ENCODE assay signal across 19 cellular contexts in the genomic region with DNA sequence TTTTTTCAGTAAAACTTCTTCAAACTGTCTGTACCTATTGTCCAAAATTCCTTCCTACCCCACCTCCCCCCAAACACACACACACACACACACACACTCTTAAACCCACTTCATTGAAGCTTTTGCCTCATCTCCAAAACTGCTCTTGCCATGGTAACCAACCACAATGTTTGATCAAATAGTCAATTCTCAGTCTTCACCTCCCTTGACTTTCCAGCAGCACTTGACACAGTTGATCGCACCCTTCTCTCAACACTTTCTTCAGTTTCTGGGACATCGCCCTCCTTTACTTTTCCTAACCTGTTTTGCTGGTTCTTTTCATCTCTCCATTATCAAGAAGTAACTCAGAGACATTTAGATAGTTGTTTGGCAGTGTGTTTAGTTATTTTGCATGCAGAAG.
"Had no signal": no experiment of that assay in that cellular context is flagged by ENCODE, and none has a peak within 500 bp of the region (broad histone marks: within the 10 kb centered on the region; RNA-seq: fewer than 3 reads in every experiment).

No MANE protein-coding gene starts in this region.

- H3K36me3 ChIP-seq: esophagus muscularis mucosa, neural progenitor cell, sigmoid colon, stomach, tibial artery had no signal

- H3K4me1 ChIP-seq: esophagus muscularis mucosa, neural progenitor cell, parathyroid adenoma, sigmoid colon, stomach, tibial artery had no signal

- H3K4me3 ChIP-seq: coronary artery, esophagus muscularis mucosa, neural progenitor cell, sigmoid colon, stomach, tibial artery had no signal

- H3K27ac ChIP-seq: coronary artery, esophagus muscularis mucosa, neural progenitor cell, parathyroid adenoma, sigmoid colon, stomach, tibial artery had no signal

- H3K27me3 ChIP-seq: esophagus muscularis mucosa, sigmoid colon, stomach, tibial artery had no signal

- H3K9me3 ChIP-seq: esophagus muscularis mucosa, sigmoid colon, stomach, tibial artery had no signal

- DNase-seq: dermis blood vessel endothelial cell; effector memory CD4-positive, alpha-beta T cell; foreskin melanocyte; head of caudate nucleus; mammary epithelial cell; mesendoderm; midbrain; naive thymus-derived CD4-positive, alpha-beta T cell; right cardiac atrium; sigmoid colon; stimulated activated CD4-positive, alpha-beta T cell treated with anti-CD3 and anti-CD28 coated beads, Interleukin-2, amount 100 ng/mL, for 24 hours; stimulated activated CD4-positive, alpha-beta T cell treated with anti-CD3 and anti-CD28 coated beads, Interleukin-4, amount 100 ng/mL, for 24 hours; stimulated activated naive CD4-positive, alpha-beta T cell treated with Interleukin-2 at 50 U/mL for 16 hours; stomach; tibial artery had no signal
